1 cellular context compared by ENCODE assay signal in the genomic region with DNA sequence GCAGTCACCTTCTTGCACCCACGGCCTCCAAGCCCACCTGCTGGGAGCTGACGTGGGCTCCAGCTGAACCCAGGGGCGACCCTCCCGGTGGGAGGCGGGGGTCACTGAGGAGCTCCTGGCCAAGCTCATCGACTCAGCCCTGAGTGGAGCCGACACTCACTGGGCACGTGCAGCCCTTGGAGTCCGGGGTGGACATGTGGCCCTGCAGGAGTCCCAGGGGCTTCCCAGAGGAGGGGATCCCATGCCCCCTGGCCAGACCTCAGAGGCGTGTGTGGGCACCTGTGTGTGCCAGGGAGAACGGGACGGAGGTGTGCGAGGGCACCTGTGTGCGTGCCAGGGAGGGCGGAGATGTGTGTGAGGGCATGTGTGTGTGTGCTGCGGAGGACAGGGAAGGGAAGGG.
TF ChIP-seq lines count a peak whose summit lies in the region.

No MANE protein-coding gene starts in this region.

TF ChIP-seq in SK-N-SH, 30 proteins besides CTCF, POLR2A, EP300 and RAD21 (continued from another document):
- TF ChIP-seq, protein P1, sequence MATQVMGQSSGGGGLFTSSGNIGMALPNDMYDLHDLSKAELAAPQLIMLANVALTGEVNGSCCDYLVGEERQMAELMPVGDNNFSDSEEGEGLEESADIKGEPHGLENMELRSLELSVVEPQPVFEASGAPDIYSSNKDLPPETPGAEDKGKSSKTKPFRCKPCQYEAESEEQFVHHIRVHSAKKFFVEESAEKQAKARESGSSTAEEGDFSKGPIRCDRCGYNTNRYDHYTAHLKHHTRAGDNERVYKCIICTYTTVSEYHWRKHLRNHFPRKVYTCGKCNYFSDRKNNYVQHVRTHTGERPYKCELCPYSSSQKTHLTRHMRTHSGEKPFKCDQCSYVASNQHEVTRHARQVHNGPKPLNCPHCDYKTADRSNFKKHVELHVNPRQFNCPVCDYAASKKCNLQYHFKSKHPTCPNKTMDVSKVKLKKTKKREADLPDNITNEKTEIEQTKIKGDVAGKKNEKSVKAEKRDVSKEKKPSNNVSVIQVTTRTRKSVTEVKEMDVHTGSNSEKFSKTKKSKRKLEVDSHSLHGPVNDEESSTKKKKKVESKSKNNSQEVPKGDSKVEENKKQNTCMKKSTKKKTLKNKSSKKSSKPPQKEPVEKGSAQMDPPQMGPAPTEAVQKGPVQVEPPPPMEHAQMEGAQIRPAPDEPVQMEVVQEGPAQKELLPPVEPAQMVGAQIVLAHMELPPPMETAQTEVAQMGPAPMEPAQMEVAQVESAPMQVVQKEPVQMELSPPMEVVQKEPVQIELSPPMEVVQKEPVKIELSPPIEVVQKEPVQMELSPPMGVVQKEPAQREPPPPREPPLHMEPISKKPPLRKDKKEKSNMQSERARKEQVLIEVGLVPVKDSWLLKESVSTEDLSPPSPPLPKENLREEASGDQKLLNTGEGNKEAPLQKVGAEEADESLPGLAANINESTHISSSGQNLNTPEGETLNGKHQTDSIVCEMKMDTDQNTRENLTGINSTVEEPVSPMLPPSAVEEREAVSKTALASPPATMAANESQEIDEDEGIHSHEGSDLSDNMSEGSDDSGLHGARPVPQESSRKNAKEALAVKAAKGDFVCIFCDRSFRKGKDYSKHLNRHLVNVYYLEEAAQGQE (IDR thresholded peaks at IDR 0.05; ENCODE audit: low read depth, low read length): no peak
- no peak for TF ChIP-seq MXI1 (IDR thresholded peaks at IDR 0.05; ENCODE audit: low read depth, low read length)
- TF ChIP-seq GABPA (IDR thresholded peaks at IDR 0.05; ENCODE audit: low read depth): no peak
- TF ChIP-seq, protein P2, sequence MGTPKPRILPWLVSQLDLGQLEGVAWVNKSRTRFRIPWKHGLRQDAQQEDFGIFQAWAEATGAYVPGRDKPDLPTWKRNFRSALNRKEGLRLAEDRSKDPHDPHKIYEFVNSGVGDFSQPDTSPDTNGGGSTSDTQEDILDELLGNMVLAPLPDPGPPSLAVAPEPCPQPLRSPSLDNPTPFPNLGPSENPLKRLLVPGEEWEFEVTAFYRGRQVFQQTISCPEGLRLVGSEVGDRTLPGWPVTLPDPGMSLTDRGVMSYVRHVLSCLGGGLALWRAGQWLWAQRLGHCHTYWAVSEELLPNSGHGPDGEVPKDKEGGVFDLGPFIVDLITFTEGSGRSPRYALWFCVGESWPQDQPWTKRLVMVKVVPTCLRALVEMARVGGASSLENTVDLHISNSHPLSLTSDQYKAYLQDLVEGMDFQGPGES (IDR thresholded peaks at IDR 0.05; ENCODE audit: low read depth, low read length): no peak
- TF ChIP-seq EZH2phosphoT487 (IDR thresholded peaks at IDR 0.05; ENCODE audit: borderline replicate concordance, low read depth): no peak
